20 cellular contexts compared by ENCODE assay signal in genomic region chr6:134049176-134049575, GRCh38. TPM values are rescaled to one million over a fixed set of nuclear protein-coding genes. Genes with fewer than 3 reads are reported as not detected.
DNase-seq lines count a peak whose midpoint lies in the region; ATAC-seq and TF ChIP-seq lines count a peak whose summit lies in the region.
"Had no signal": no experiment of that assay in that cellular context is flagged by ENCODE, and none has a peak within 500 bp of the region (broad histone marks: within the 10 kb centered on the region; RNA-seq: fewer than 3 reads in every experiment).

No MANE protein-coding gene starts in this region.

- ATAC-seq in WTC11, result no peak
- ATAC-seq: GM12878 had no signal

- intact Hi-C loops in esophagus muscularis mucosa (cut with DNase I), result no loop called here
- intact Hi-C loops in activated naive CD4-positive, alpha-beta T cell treated with anti-CD3 and anti-CD28 coated beads for 36 hours (cut with micrococcal nuclease), result no loop called here

- H3K9ac ChIP-seq in HUES48 (ENCODE audit: low read depth, low read length) (no peak overlapping the region), MM.1S (ENCODE audit: low read length) (no peak overlapping the region)
- H3K9ac ChIP-seq: KMS-11 had no signal

- H3K4me3 ChIP-seq in HUES48 (ENCODE audit: low read depth, low read length), result no peak overlapping the region
- no peak overlapping the region for H3K4me3 ChIP-seq in esophagus muscularis mucosa
- no peak overlapping the region for H3K4me3 ChIP-seq in MM.1S (ENCODE audit: low read length)
- H3K4me3 ChIP-seq: GM12878 had no signal

- H3F3A ChIP-seq in MM.1S (ENCODE audit: insufficient read depth, low read length), result no peaks in the 10 kb centered on the region

- H3K9me3 ChIP-seq in HUES48 (ENCODE audit: control insufficient read depth, insufficient read depth, low read length) (no peaks in the 10 kb centered on the region), esophagus muscularis mucosa (no peaks in the 10 kb centered on the region), MM.1S (replicated peaks; ENCODE audit: insufficient read depth, low read length) (no peaks in the 10 kb centered on the region)

- no peak overlapping the region for H3K4me2 ChIP-seq in MM.1S (ENCODE audit: low read depth, low read length)
- H3K4me2 ChIP-seq: KMS-11 had no signal

- H3K36me3 ChIP-seq in HUES48 (ENCODE audit: control insufficient read depth, insufficient read depth, low read length) (no peaks in the 10 kb centered on the region), esophagus muscularis mucosa (peaks cover 0 to 6% (median 0%) of the 10 kb centered on the region in 4 donors), MM.1S (replicated peaks; ENCODE audit: insufficient read depth, low read length) (no peaks in the 10 kb centered on the region)

- H3K4me1 ChIP-seq in HUES48 (ENCODE audit: control insufficient read depth, insufficient read depth, low read length) (peaks cover 21% of the 10 kb centered on the region), esophagus muscularis mucosa (peaks cover 26 to 70% (median 55%) of the 10 kb centered on the region in 4 donors), MM.1S (ENCODE audit: low read length) (no peaks in the 10 kb centered on the region)

- no peaks in the 10 kb centered on the region for H3K79me2 ChIP-seq in MM.1S (ENCODE audit: low read length)

- 0 out of 2 replicates have a peak overlapping the region, but pooled peaks have one; percentile 27 for H3K27ac Mint-ChIP-seq in WTC11
- no peak overlapping the region for H3K27ac Mint-ChIP-seq in neural crest cell (ENCODE audit: unreplicated experiment)
- H3K27ac Mint-ChIP-seq in activated naive CD4-positive, alpha-beta T cell treated with anti-CD3 and anti-CD28 coated beads for 36 hours, result no peak overlapping the region
- H3K27ac Mint-ChIP-seq: CD4-positive, CD25-positive, alpha-beta regulatory T cell had no signal

- H3K9me3 Mint-ChIP-seq in WTC11 (no peaks in the 10 kb centered on the region), neural crest cell (no peaks in the 10 kb centered on the region)
- H3K9me3 Mint-ChIP-seq in activated naive CD4-positive, alpha-beta T cell treated with anti-CD3 and anti-CD28 coated beads for 36 hours, result no peaks in the 10 kb centered on the region
- H3K9me3 Mint-ChIP-seq: CD4-positive, CD25-positive, alpha-beta regulatory T cell had no signal

- peak overlapping the region; percentile 17 for H3K27ac ChIP-seq in HUES48 (ENCODE audit: low read depth, low read length)
- H3K27ac ChIP-seq in esophagus muscularis mucosa (replicated peaks in 1 of 4), result peak overlapping the region; percentile 15 to 48 (median 40)
- no peak overlapping the region for H3K27ac ChIP-seq in MM.1S (ENCODE audit: low read length)
- H3K27ac ChIP-seq: KMS-11 had no signal

- H3K36me3 Mint-ChIP-seq in WTC11 (peaks cover under 1% of the 10 kb centered on the region; the same call in 1 of the 2 replicates), neural crest cell (ENCODE audit: low read depth) (no peaks in the 10 kb centered on the region)
- no peaks in the 10 kb centered on the region for H3K36me3 Mint-ChIP-seq in activated naive CD4-positive, alpha-beta T cell treated with anti-CD3 and anti-CD28 coated beads for 36 hours (ENCODE audit: low read depth)
- H3K36me3 Mint-ChIP-seq: CD4-positive, CD25-positive, alpha-beta regulatory T cell had no signal

- H3K27me3 Mint-ChIP-seq in WTC11 (ENCODE audit: low read depth) (no peaks in the 10 kb centered on the region; the same call in 1 of the 2 replicates), neural crest cell (ENCODE audit: low read depth) (no peaks in the 10 kb centered on the region)
- H3K27me3 Mint-ChIP-seq in activated naive CD4-positive, alpha-beta T cell treated with anti-CD3 and anti-CD28 coated beads for 36 hours (ENCODE audit: low read depth), result no peaks in the 10 kb centered on the region

- no peaks in the 10 kb centered on the region for H3K9me2 ChIP-seq in MM.1S (replicated peaks; ENCODE audit: insufficient read depth, low read length)

- no peak for TF ChIP-seq EP300 in esophagus muscularis mucosa (IDR thresholded peaks at IDR 0.05)

- CTCF ChIA-PET in WTC11 (lab: Charles Lee), result interaction anchor here (1.1 to 2.7 kb wide), 3 partner anchors 8 to 17 kb away, joined by 3 to 16 read pairs (median 4); no protein-coding TSS in a partner anchor
- CTCF ChIA-PET in activated naive CD4-positive, alpha-beta T cell treated with anti-CD3 and anti-CD28 coated beads for 36 hours (lab: Charles Lee), result interaction anchor here (0.6 to 5.2 kb wide), 5 partner anchors 14 to 1122 kb away, joined by 3 to 44 read pairs (median 4); no protein-coding TSS in a partner anchor

- no peaks in the 10 kb centered on the region for H3K27me3 ChIP-seq in HUES48 (ENCODE audit: control insufficient read depth, insufficient read depth, low read length)
- no peaks in the 10 kb centered on the region for H3K27me3 ChIP-seq in esophagus muscularis mucosa
- no peaks in the 10 kb centered on the region for H3K27me3 ChIP-seq in MM.1S (replicated peaks; ENCODE audit: insufficient read depth, low read length)

- no peak overlapping the region for H2AFZ ChIP-seq in MM.1S (ENCODE audit: low read length)

- H4K20me1 ChIP-seq in MM.1S (ENCODE audit: insufficient read depth, low read length), result no peaks in the 10 kb centered on the region

- H3K4me3 Mint-ChIP-seq in WTC11 (no peak overlapping the region), neural crest cell (peak overlapping the region; percentile 56)
- no peak overlapping the region for H3K4me3 Mint-ChIP-seq in activated naive CD4-positive, alpha-beta T cell treated with anti-CD3 and anti-CD28 coated beads for 36 hours
- H3K4me3 Mint-ChIP-seq: CD4-positive, CD25-positive, alpha-beta regulatory T cell had no signal

- TF ChIP-seq CTCF in WTC11 (IDR thresholded peaks at IDR 0.05), result no peak
- no peak for TF ChIP-seq CTCF in esophagus muscularis mucosa (IDR thresholded peaks at IDR 0.05)
- no peak for TF ChIP-seq CTCF in neural crest cell (conservative IDR thresholded peaks at IDR 0.05)
- TF ChIP-seq CTCF in MM.1S (IDR thresholded peaks at IDR 0.05; ENCODE audit: low read length), result no peak
- TF ChIP-seq CTCF in GM10266 (IDR thresholded peaks at IDR 0.05; ENCODE audit: control insufficient read depth, insufficient read depth, low read depth, missing control alignments), result no peak

- H3K4me1 Mint-ChIP-seq in WTC11 (peaks cover 32% of the 10 kb centered on the region), neural crest cell (peaks cover 14% of the 10 kb centered on the region)
- H3K4me1 Mint-ChIP-seq in activated naive CD4-positive, alpha-beta T cell treated with anti-CD3 and anti-CD28 coated beads for 36 hours (ENCODE audit: low read depth), result peaks cover 8% of the 10 kb centered on the region

- DNase-seq in WTC11 (ENCODE audit: low spot score) (no peak), esophagus muscularis mucosa (ENCODE audit: extremely low spot score) (peak; percentile 57), neural crest cell (ENCODE audit: low read depth, low spot score) (no peak), MM.1S (no peak), GM10266 (ENCODE audit: extremely low spot score) (no peak)
- no peak for DNase-seq in activated naive CD4-positive, alpha-beta T cell treated with anti-CD3 and anti-CD28 coated beads for 36 hours
- DNase-seq in activated CD4-positive, CD25-positive, alpha-beta regulatory T cell (lab: John Stamatoyannopoulos, UW), result no peak
- DNase-seq: CD4-positive, CD25-positive, alpha-beta regulatory T cell; DMS79; MV-4-11; NCI-H1105 treated with DMSO at 0.1 percent for 48 hours; NCI-H1694; NCI-H2081; NCI-H2171; NCI-H526; OCI-M1; SHP77 had no signal

- POLR2A ChIA-PET in WTC11 (lab: Charles Lee), result no interaction called here

- TF ChIP-seq POLR2A in esophagus muscularis mucosa (IDR thresholded peaks at IDR 0.05; ENCODE audit: low read depth), result no peak

- 42% methylated on average over 5 of the region's 5 CpGs for WGBS in esophagus muscularis mucosa

TF ChIP-seq in WTC11, 78 proteins besides CTCF, POLR2A, EP300 and RAD21 (continues in another document):
- TF ChIP-seq PRRX2 (CRISPR knock-in tag; IDR thresholded peaks at IDR 0.05), result no peak
- no peak for TF ChIP-seq ZBTB21 (CRISPR knock-in tag; IDR thresholded peaks at IDR 0.05; ENCODE audit: borderline replicate concordance)
- no peak for TF ChIP-seq ZBTB43 (CRISPR knock-in tag; IDR thresholded peaks at IDR 0.05)
- TF ChIP-seq CBFB (CRISPR knock-in tag; IDR thresholded peaks at IDR 0.05; ENCODE audit: low read depth), result no peak
- no peak for TF ChIP-seq NR1H2 (CRISPR knock-in tag; IDR thresholded peaks at IDR 0.05)
- TF ChIP-seq ATF6 (CRISPR knock-in tag; IDR thresholded peaks at IDR 0.05), result no peak
- no peak for TF ChIP-seq ZNF219 (CRISPR knock-in tag; IDR thresholded peaks at IDR 0.05; ENCODE audit: borderline replicate concordance)

RNA-seq across cellular contexts. Expression of gene SLC2A12, which starts 3.2 kb away (rescaled TPM):
- total RNA-seq in WTC11 (2021), result 3.3 to 4.4 TPM (median 4.1 TPM) in 3 replicates
- total RNA-seq in esophagus muscularis mucosa, result 10 to 100 TPM; 23.2 to 50.7 (median 43.1) TPM
- 1.1 and 1.3 TPM in 2 replicates for total RNA-seq in neural crest cell
- under 1 TPM; 0.27 to 0.29 TPM for total RNA-seq in activated naive CD4-positive, alpha-beta T cell treated with anti-CD3 and anti-CD28 coated beads for 36 hours
- total RNA-seq: CD4-positive, CD25-positive, alpha-beta regulatory T cell had no signal
